ENCODE assay signal across 8 cellular contexts in genomic region chr16:75647138-75647491, GRCh38. TPM values are rescaled to one million over a fixed set of nuclear protein-coding genes. Genes with fewer than 3 reads are reported as not detected.
DNase-seq lines count a peak whose midpoint lies in the region; ATAC-seq, FAIRE-seq and TF ChIP-seq lines count a peak whose summit lies in the region.

No MANE protein-coding gene starts in this region.

- no peak overlapping the region for H2BK12ac ChIP-seq in neuronal stem cell (ENCODE audit: low read length)

- H3K18ac ChIP-seq in neuronal stem cell (ENCODE audit: low read length) = peak overlapping the region; percentile 85

- H3K36me3 ChIP-seq in HCT116 (ENCODE audit: control insufficient read depth in 1 of 2, insufficient read depth in 2 of 2, low read length in 2 of 2) (peaks cover 11 to 28% of the 10 kb centered on the region in 2 experiments; a peak in 3 of 4 replicates), OCI-LY3 (replicated peaks; ENCODE audit: low read depth, low read length) (peaks cover 35% of the 10 kb centered on the region), neuronal stem cell (replicated peaks in 1 of 2; ENCODE audit: control insufficient read depth in 2 of 2, insufficient read depth in 2 of 2, low read length in 2 of 2) (peaks cover 4 to 54% of the 10 kb centered on the region in 2 donors)

- peaks cover 9% of the 10 kb centered on the region for H3K79me1 ChIP-seq in neuronal stem cell (ENCODE audit: low read depth, low read length)

- peak overlapping the region; percentile 89 for H3K27ac ChIP-seq in HCT116 (ENCODE audit: low read depth, low read length)
- H3K27ac ChIP-seq in OCI-LY3 (ENCODE audit: low read length) = peak overlapping the region; percentile 89
- peak overlapping the region; percentile 89 for H3K27ac ChIP-seq in epithelial cell of prostate
- no peak overlapping the region for H3K27ac ChIP-seq in neuronal stem cell (replicated peaks; ENCODE audit: low read length)

- H2BK15ac ChIP-seq in neuronal stem cell (ENCODE audit: low read length) = no peak overlapping the region

- no peak overlapping the region for H4K8ac ChIP-seq in neuronal stem cell (ENCODE audit: low read depth, low read length)

- FAIRE-seq in RCC 7860 (lab: Jason Lieb, UNC) = no peak

- WGBS in neuronal stem cell (ENCODE audit: extremely low coverage in 2 of 2, insufficient read length in 2 of 2, insufficient replicate concordance in 1 of 2), 2 donors = no CpG with 5 or more reads among the region's 17 CpGs

- H3K4me2 ChIP-seq in HCT116 (ENCODE audit: low read length) (peak overlapping the region; percentile 91), OCI-LY3 (ENCODE audit: low read length) (peak overlapping the region; percentile 87), neuronal stem cell (ENCODE audit: insufficient read depth, low read length, poor library complexity, severe bottlenecking) (peak overlapping the region; percentile 58)

- POLR2A ChIA-PET in HCT116 (lab: Charles Lee) = interaction anchor here (0.9 to 1.6 kb wide), 6 partner anchors 12 to 1524 kb away, joined by 3 to 12 read pairs (median 3); partner anchors contain the start of gene ADAT1

- H3K9me3 ChIP-seq in HCT116 (ENCODE audit: control insufficient read depth in 1 of 2, insufficient read depth in 1 of 2, low read depth in 1 of 2, low read length in 2 of 2) (no peaks in the 10 kb centered on the region), OCI-LY3 (ENCODE audit: insufficient read depth, low read length) (no peaks in the 10 kb centered on the region), neuronal stem cell (replicated peaks in 1 of 2; ENCODE audit: control insufficient read depth in 2 of 2, insufficient read depth in 1 of 2, low read depth in 1 of 2, low read length in 2 of 2) (peaks cover 0 to 2% of the 10 kb centered on the region in 2 donors)

- H3K23ac ChIP-seq in neuronal stem cell (ENCODE audit: low read depth, low read length, poor library complexity) = peak overlapping the region; percentile 26

- no peak overlapping the region for H3K14ac ChIP-seq in neuronal stem cell (ENCODE audit: low read length)

- H3K9ac ChIP-seq in HCT116 (ENCODE audit: low read length) (peak overlapping the region; percentile 99), OCI-LY3 (ENCODE audit: low read length) (peak overlapping the region; percentile 91), neuronal stem cell (ENCODE audit: low read depth, low read length, poor library complexity) (peak overlapping the region; percentile 32)

- no peak overlapping the region for H2AFZ ChIP-seq in HCT116 (ENCODE audit: low read depth, low read length, poor library complexity, severe bottlenecking)
- peak overlapping the region; percentile 83 for H2AFZ ChIP-seq in OCI-LY3 (ENCODE audit: low read depth, low read length)
- peak overlapping the region; percentile 93 for H2AFZ ChIP-seq in neuronal stem cell (ENCODE audit: low read length)

- ATAC-seq in HCT116 = peak; percentile 56

- no peak for TF ChIP-seq RAD21 in HCT116 (IDR thresholded peaks at IDR 0.05; ENCODE audit: low read depth)

- H3K4me3 ChIP-seq in GM12875 (ENCODE audit: low read depth, low read length) = peak overlapping the region; percentile 98
- H3K4me3 ChIP-seq in HCT116 (replicated peaks in 1 of 2; ENCODE audit: low read depth in 1 of 2, low read length in 2 of 2) = peak overlapping the region; percentile 90 to 94
- H3K4me3 ChIP-seq in OCI-LY3 (ENCODE audit: low read length) = peak overlapping the region; percentile 96
- H3K4me3 ChIP-seq in neuronal stem cell (ENCODE audit: low read length in 2 of 2) = peak overlapping the region; percentile 91 to 100

- RAD21 ChIA-PET in HCT116 (lab: Charles Lee; ENCODE audit: low non-redundant PET in 1 of 2, low total read pairs in 2 of 2, uncharacterized antibody in 2 of 2, unreplicated experiment in 2 of 2) = interaction anchor here (1.1 to 2.3 kb wide), 2 partner anchors 117 kb away, joined by 4 to 8 read pairs; no protein-coding TSS in a partner anchor

- TF ChIP-seq CTCF in GM12875 (IDR thresholded peaks at IDR 0.05; ENCODE audit: borderline replicate concordance, insufficient read depth, low read depth, low read length) = no peak
- TF ChIP-seq CTCF in HCT116 (IDR thresholded peaks at IDR 0.05 in 2 of 3, conservative IDR thresholded peaks at IDR 0.05 in 1 of 3; ENCODE audit: borderline replicate concordance in 1 of 3, insufficient read depth in 1 of 3, low read depth in 2 of 3, low read length in 2 of 3) = no peak
- TF ChIP-seq CTCF in OCI-LY3 (IDR thresholded peaks at IDR 0.05; ENCODE audit: low read depth, low read length) = no peak
- no peak for TF ChIP-seq CTCF in GM13977 (IDR thresholded peaks at IDR 0.05; ENCODE audit: extremely low read depth, insufficient read depth, missing control alignments)

- H3K79me2 ChIP-seq in HCT116 (ENCODE audit: insufficient read depth, low read length) (peaks cover 95% of the 10 kb centered on the region), OCI-LY3 (ENCODE audit: low read length) (peaks cover 98% of the 10 kb centered on the region)

- DNase-seq in HCT116 (ENCODE audit: low read depth, low spot score) (no peak), epithelial cell of prostate (ENCODE audit: low read depth, low spot score) (no peak), neuronal stem cell (ENCODE audit: low spot score) (no peak), RCC 7860 (ENCODE audit: low spot score) (no peak), GM13977 (ENCODE audit: low spot score) (no peak), NCI-H2107 (lab: John Stamatoyannopoulos, UW) (no peak)

- peaks cover 22% of the 10 kb centered on the region; the same call in 1 of the 2 replicates for H4K20me1 ChIP-seq in HCT116 (ENCODE audit: insufficient read depth)
- peaks cover 38% of the 10 kb centered on the region for H4K20me1 ChIP-seq in OCI-LY3 (ENCODE audit: insufficient read depth, low read length)

- TF ChIP-seq POLR2A in HCT116 (IDR thresholded peaks at IDR 0.05; ENCODE audit: borderline replicate concordance, extremely low read depth, insufficient read depth, insufficient read length) = no peak

- H2BK5ac ChIP-seq in neuronal stem cell (ENCODE audit: low read length) = no peak overlapping the region

- no peak overlapping the region for H3K4ac ChIP-seq in neuronal stem cell (ENCODE audit: low read length)

- no peaks in the 10 kb centered on the region for H3K9me2 ChIP-seq in HCT116 (ENCODE audit: insufficient read depth)

- H4K91ac ChIP-seq in neuronal stem cell (ENCODE audit: low read depth, low read length, poor library complexity) = no peak overlapping the region

- no peak overlapping the region for H2AK5ac ChIP-seq in neuronal stem cell (ENCODE audit: low read depth, low read length)

- CTCF ChIA-PET in HCT116 (lab: Charles Lee) = interaction anchor here (1.6 kb wide), 1 partner anchor 117 kb away, joined by 5 read pairs; no protein-coding TSS in a partner anchor

- in situ Hi-C loops in GM13977 (cut with MboI; ENCODE audit: low pct_unique_long_range_greater_than_20kb, low sequenced_read_pairs, unreplicated experiment) = no loop called here

- no peak overlapping the region for H2BK120ac ChIP-seq in neuronal stem cell (ENCODE audit: low read depth, low read length)

- intact Hi-C loops in HCT116 (cut with micrococcal nuclease) = loop anchor here (1.0 to 2.0 kb wide), 2 partner anchors 24 to 117 kb away; partner anchors contain the start of gene ADAT1

- BruUV-seq in HCT116 (replicated peaks; lab: Mats Ljungman, UMichigan) = TSS peak; percentile 60

- H3K4me1 ChIP-seq in HCT116 (ENCODE audit: control insufficient read depth in 1 of 2, insufficient read depth in 2 of 2, low read length in 2 of 2) (peaks cover 8 to 28% of the 10 kb centered on the region in 2 experiments), OCI-LY3 (ENCODE audit: low read length) (peaks cover 41% of the 10 kb centered on the region), neuronal stem cell (ENCODE audit: control insufficient read depth in 2 of 2, insufficient read depth in 1 of 2, low read depth in 1 of 2, low read length in 2 of 2) (peaks cover 5 to 6% of the 10 kb centered on the region in 2 donors)

- no peaks in the 10 kb centered on the region for H3K27me3 ChIP-seq in HCT116 (ENCODE audit: insufficient read depth, low read length)
- no peaks in the 10 kb centered on the region for H3K27me3 ChIP-seq in OCI-LY3 (ENCODE audit: low read depth, low read length)
- no peaks in the 10 kb centered on the region for H3K27me3 ChIP-seq in neuronal stem cell (ENCODE audit: control insufficient read depth in 3 of 3, insufficient read depth in 3 of 3, low read depth in 1 of 3, low read length in 3 of 3)

RNA-seq across cellular contexts. Expression of gene KARS1, which starts 0.3 kb away (rescaled TPM):
- 196 TPM for total RNA-seq in HCT116 (2021; ENCODE audit: unreplicated experiment)
- 124 and 159 TPM in 2 replicates for polyA plus RNA-seq in HCT116 (2012)
- 102 TPM for polyA plus RNA-seq in neuronal stem cell (2013, experiment 1 of 2)
- polyA plus RNA-seq in neuronal stem cell (2013, experiment 2 of 2) = 102 TPM

RNA-seq across cellular contexts. Expression of gene TERF2IP, which starts 0.5 kb away (rescaled TPM):
- 36.4 TPM for total RNA-seq in HCT116 (2021; ENCODE audit: unreplicated experiment)
- 22.0 and 25.7 TPM in 2 replicates for polyA plus RNA-seq in HCT116 (2012)
- 36.5 TPM for polyA plus RNA-seq in neuronal stem cell (2013, experiment 1 of 2)
- polyA plus RNA-seq in neuronal stem cell (2013, experiment 2 of 2) = 37.5 TPM

RNA-seq across cellular contexts. Expression of gene ADAT1, which starts 24.0 kb away (rescaled TPM):
- 44.2 TPM for total RNA-seq in HCT116 (2021; ENCODE audit: unreplicated experiment)
- 20.9 and 22.8 TPM in 2 replicates for polyA plus RNA-seq in HCT116 (2012)
- polyA plus RNA-seq in neuronal stem cell (2013, experiment 1 of 2) = 29.4 TPM
- polyA plus RNA-seq in neuronal stem cell (2013, experiment 2 of 2) = 28.3 TPM

RNA-seq across cellular contexts. Expression of gene CPHXL2, which starts 29.7 kb away (rescaled TPM):
- total RNA-seq in HCT116 (2021; ENCODE audit: unreplicated experiment) = not detected
- polyA plus RNA-seq in HCT116 (2012) = not detected in 2 replicates
- polyA plus RNA-seq in neuronal stem cell (2013, experiment 1 of 2) = not detected
- not detected for polyA plus RNA-seq in neuronal stem cell (2013, experiment 2 of 2)

RNA-seq across cellular contexts. Expression of gene DUXB, which starts 54.1 kb away (rescaled TPM):
- total RNA-seq in HCT116 (2021; ENCODE audit: unreplicated experiment) = not detected
- not detected in 2 replicates for polyA plus RNA-seq in HCT116 (2012)
- polyA plus RNA-seq in neuronal stem cell (2013, experiment 1 of 2) = not detected
- not detected for polyA plus RNA-seq in neuronal stem cell (2013, experiment 2 of 2)

Comparison
In these comparisons a context has a peak if more than half of its experiments do, and no peak if none do; other contexts are left out.
1. H3K9ac ChIP-seq: peak in every context shown above with its lines; median percentile 99 in HCT116; 91 in OCI-LY3; 32 in neuronal stem cell.